ENCODE assay signal across 30 cellular contexts in the genomic region with DNA sequence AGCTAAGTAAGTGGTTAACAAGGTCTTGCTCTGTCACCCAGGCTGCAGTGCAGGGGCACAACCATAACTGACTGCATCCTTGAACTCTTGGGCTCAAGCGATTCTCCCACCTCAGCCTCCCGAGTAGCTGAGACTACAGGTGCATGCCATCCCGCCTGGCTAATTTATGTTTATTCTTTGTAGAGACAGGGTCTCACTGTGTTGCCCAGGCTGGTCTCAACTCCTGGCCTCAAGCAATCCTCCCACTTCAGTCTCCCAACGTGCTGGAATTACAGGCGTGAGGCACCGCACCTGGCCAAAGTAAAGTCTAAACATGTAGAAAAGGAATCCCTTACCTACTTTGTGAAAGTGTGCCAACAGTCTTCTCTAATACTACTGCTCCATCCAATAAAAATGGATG.
"Had no signal": no experiment of that assay in that cellular context is flagged by ENCODE, and none has a peak within 500 bp of the region (broad histone marks: within the 10 kb centered on the region; RNA-seq: fewer than 3 reads in every experiment).

No MANE protein-coding gene starts in this region.

- H3K4me1 ChIP-seq: parathyroid adenoma, thyroid gland had no signal

- H3K27ac Mint-ChIP-seq: naive thymus-derived CD4-positive, alpha-beta T cell; natural killer cell; nephron progenitor cell; progenitor cell of endocrine pancreas; stimulated activated effector memory CD8-positive, alpha-beta T cell treated with anti-CD3 and anti-CD28 coated beads, Interleukin-12 subunit alpha, Interleukin-12 subunit beta, amount 100 ng/mL, for 72 hours; stimulated activated naive B cell treated with anti-CD40 and anti-IgM and Interleukin-4, amounts not matched to agents 10 μg/mL and 1 μg/mL and 100 μg/mL, for 72 hours; stimulated activated naive CD8-positive, alpha-beta T cell treated with anti-CD3 and anti-CD28 coated beads, Interleukin-15, Interleukin-2, amounts not matched to agents 100 ng/mL and 50 ng/mL, for 24 hours had no signal

- H3K36me3 Mint-ChIP-seq: naive thymus-derived CD4-positive, alpha-beta T cell; natural killer cell; stimulated activated effector memory CD8-positive, alpha-beta T cell treated with anti-CD3 and anti-CD28 coated beads, Interleukin-12 subunit alpha, Interleukin-12 subunit beta, amount 100 ng/mL, for 72 hours; stimulated activated naive B cell treated with anti-CD40 and anti-IgM and Interleukin-4, amounts not matched to agents 10 μg/mL and 1 μg/mL and 100 μg/mL, for 72 hours had no signal

- H3K4me3 ChIP-seq: ovary, psoas muscle, skin epidermis, smooth muscle cell, stomach, thoracic aorta, thyroid gland, tibial nerve, upper lobe of right lung, uterus had no signal

- ATAC-seq: naive thymus-derived CD4-positive, alpha-beta T cell; natural killer cell; psoas muscle; right cardiac atrium; sciatic nerve; stimulated activated effector memory CD8-positive, alpha-beta T cell treated with anti-CD3 and anti-CD28 coated beads, Interleukin-12 subunit alpha, Interleukin-12 subunit beta, amount 100 ng/mL, for 72 hours; stimulated activated naive B cell treated with anti-CD40 and anti-IgM and Interleukin-4, amounts not matched to agents 10 μg/mL and 1 μg/mL and 100 μg/mL, for 72 hours; upper lobe of right lung had no signal

- DNase-seq: naive thymus-derived CD4-positive, alpha-beta T cell; natural killer cell; nephron progenitor cell; nucleus accumbens; posterior cingulate gyrus; psoas muscle; right cardiac atrium; stimulated activated CD4-positive, alpha-beta T cell treated with anti-CD3 and anti-CD28 coated beads, Interleukin-15, amount 100 ng/mL, for 24 hours; stimulated activated CD4-positive, alpha-beta T cell treated with anti-CD3 and anti-CD28 coated beads, Interleukin-2, amount 100 ng/mL, for 24 hours; stimulated activated CD4-positive, alpha-beta T cell treated with anti-CD3 and anti-CD28 coated beads, Interleukin-2, amount 100 ng/mL, for 48 hours; stimulated activated CD4-positive, alpha-beta T cell treated with anti-CD3 and anti-CD28 coated beads, Interleukin-4, amount 100 ng/mL, for 24 hours; stimulated activated naive B cell treated with anti-CD40 and anti-IgM and Interleukin-4, amounts not matched to agents 10 μg/mL and 1 μg/mL and 100 μg/mL, for 72 hours; stimulated activated naive CD4-positive, alpha-beta T cell treated with Interleukin-2 at 50 U/mL for 16 hours; stomach; thyroid gland; trophoblast cell; upper lobe of right lung; uterus had no signal

- H3K36me3 ChIP-seq: neutrophil, ovary, stomach, thoracic aorta, thyroid gland, tibial nerve, upper lobe of right lung, uterus had no signal

- H3K4me1 Mint-ChIP-seq: naive thymus-derived CD4-positive, alpha-beta T cell; natural killer cell; stimulated activated effector memory CD8-positive, alpha-beta T cell treated with anti-CD3 and anti-CD28 coated beads, Interleukin-12 subunit alpha, Interleukin-12 subunit beta, amount 100 ng/mL, for 72 hours; stimulated activated naive B cell treated with anti-CD40 and anti-IgM and Interleukin-4, amounts not matched to agents 10 μg/mL and 1 μg/mL and 100 μg/mL, for 72 hours had no signal

- H3K27ac ChIP-seq: neutrophil, ovary, parathyroid adenoma, psoas muscle, skin epidermis, stomach, thoracic aorta, thyroid gland, tibial nerve, upper lobe of right lung, uterus had no signal

- H3K9me3 Mint-ChIP-seq: natural killer cell; nephron progenitor cell; neural crest cell; stimulated activated effector memory CD8-positive, alpha-beta T cell treated with anti-CD3 and anti-CD28 coated beads, Interleukin-12 subunit alpha, Interleukin-12 subunit beta, amount 100 ng/mL, for 72 hours; stimulated activated naive B cell treated with anti-CD40 and anti-IgM and Interleukin-4, amounts not matched to agents 10 μg/mL and 1 μg/mL and 100 μg/mL, for 72 hours; stimulated activated naive CD8-positive, alpha-beta T cell treated with anti-CD3 and anti-CD28 coated beads, Interleukin-15, Interleukin-2, amounts not matched to agents 100 ng/mL and 50 ng/mL, for 24 hours had no signal

- H3K4me3 Mint-ChIP-seq: naive thymus-derived CD4-positive, alpha-beta T cell; natural killer cell; nephron progenitor cell; neural crest cell; stimulated activated effector memory CD8-positive, alpha-beta T cell treated with anti-CD3 and anti-CD28 coated beads, Interleukin-12 subunit alpha, Interleukin-12 subunit beta, amount 100 ng/mL, for 72 hours; stimulated activated naive B cell treated with anti-CD40 and anti-IgM and Interleukin-4, amounts not matched to agents 10 μg/mL and 1 μg/mL and 100 μg/mL, for 72 hours; stimulated activated naive CD8-positive, alpha-beta T cell treated with anti-CD3 and anti-CD28 coated beads, Interleukin-15, Interleukin-2, amounts not matched to agents 100 ng/mL and 50 ng/mL, for 24 hours had no signal

- H3K27me3 Mint-ChIP-seq: progenitor cell of endocrine pancreas; stimulated activated naive B cell treated with anti-CD40 and anti-IgM and Interleukin-4, amounts not matched to agents 10 μg/mL and 1 μg/mL and 100 μg/mL, for 72 hours; stimulated activated naive CD8-positive, alpha-beta T cell treated with anti-CD3 and anti-CD28 coated beads, Interleukin-15, Interleukin-2, amounts not matched to agents 100 ng/mL and 50 ng/mL, for 24 hours had no signal

- H3K9me3 ChIP-seq: neutrophil, ovary, psoas muscle, stomach, thoracic aorta, thyroid gland, tibial nerve, upper lobe of right lung, uterus had no signal
